In the genomic region with DNA sequence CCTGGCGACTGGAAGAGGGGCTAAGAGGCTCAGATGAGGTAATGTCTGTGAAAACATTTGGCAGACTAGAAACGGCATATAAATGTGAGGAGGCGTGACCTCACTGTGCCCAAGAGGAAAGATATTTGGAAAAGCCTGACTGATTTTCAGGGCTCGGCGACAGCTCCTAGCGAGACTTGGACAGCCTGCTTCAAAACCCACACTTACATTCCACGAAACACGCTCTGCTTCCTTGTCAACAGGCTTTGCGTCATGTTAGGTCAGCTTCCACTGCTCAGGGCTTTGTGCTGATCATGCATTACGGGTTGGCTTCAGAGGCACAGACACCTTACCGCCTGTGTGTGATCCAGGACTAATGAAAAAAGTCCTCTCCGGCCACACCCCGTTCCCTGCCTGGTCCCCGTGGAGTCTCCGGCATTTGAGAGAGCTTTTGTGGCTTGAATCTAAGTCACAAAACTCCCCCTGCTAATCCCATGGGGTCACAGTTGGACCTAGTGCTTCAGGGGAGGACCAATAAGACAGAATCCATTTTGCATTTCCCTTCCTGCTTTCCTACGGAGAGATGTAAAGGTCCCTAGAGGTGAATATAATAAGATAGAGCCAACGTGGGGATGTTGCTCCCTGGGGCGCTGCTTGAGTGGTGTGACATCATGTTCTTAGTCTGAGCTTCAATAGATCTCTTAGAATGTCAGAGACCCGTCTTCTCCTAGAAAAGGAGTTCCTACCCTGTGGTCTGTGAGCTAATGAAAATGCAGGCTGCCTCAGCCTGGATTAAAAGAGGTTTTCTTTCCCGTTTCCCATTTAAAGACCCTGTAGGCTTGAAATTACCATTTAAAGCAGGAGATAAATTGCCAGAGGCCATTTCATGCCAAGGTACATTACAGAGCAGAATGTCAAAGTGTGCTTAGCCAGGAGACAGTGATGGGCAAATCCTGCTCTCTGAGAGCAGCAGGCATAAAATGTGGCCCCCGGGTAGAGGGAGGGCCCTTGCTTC, we compare ENCODE assay signal across 8 cellular contexts. TPM values are rescaled to one million over a fixed set of nuclear protein-coding genes. Genes with fewer than 3 reads are reported as not detected.
DNase-seq lines count a peak whose midpoint lies in the region; ATAC-seq and TF ChIP-seq lines count a peak whose summit lies in the region.

No MANE protein-coding gene starts in this region.

- H3K9me3 ChIP-seq in GM23248 (ENCODE audit: low read depth): no peaks in the 10 kb centered on the region
- H3K9me3 ChIP-seq in iPS-18c (ENCODE audit: control insufficient read depth, insufficient read depth, low read length): peaks cover 2% of the 10 kb centered on the region
- no peaks in the 10 kb centered on the region for H3K9me3 ChIP-seq in sigmoid colon

- ATAC-seq in GM18870 (IDR thresholded peaks at IDR 0.05; ENCODE audit: unreplicated experiment) (no peak), GM18868 (IDR thresholded peaks at IDR 0.05; ENCODE audit: unreplicated experiment) (no peak)

- intact Hi-C loops in sigmoid colon (cut with DNase I): no loop called here

- no peaks in the 10 kb centered on the region for H3K9me2 ChIP-seq in GM23248 (ENCODE audit: insufficient read depth)

- peak overlapping the region; percentile 34 for H3K4me2 ChIP-seq in GM23248 (ENCODE audit: unreplicated experiment)

- no peak for TF ChIP-seq POLR2A in sigmoid colon (IDR thresholded peaks at IDR 0.05)

- peak overlapping the region; percentile 65 for H2AFZ ChIP-seq in GM23248

- no peaks in the 10 kb centered on the region for H4K20me1 ChIP-seq in GM23248 (ENCODE audit: insufficient read depth)

- H3F3A ChIP-seq in GM23248 (ENCODE audit: insufficient read depth): no peaks in the 10 kb centered on the region

- 0 out of 2 replicates have a peak, but pooled peaks cover 8% of the 10 kb centered on the region for H3K4me1 ChIP-seq in GM23248 (ENCODE audit: insufficient read depth)
- H3K4me1 ChIP-seq in sigmoid colon: peaks cover 0 to 34% (median 24%) of the 10 kb centered on the region in 4 donors

- WGBS in GM23248 (ENCODE audit: low coverage in 1 of 2, low lambda C conversion rate in 2 of 2, missing lambda C conversion rate in 2 of 2), 2 experiments: 27% methylated on average over 21 of the region's 21 CpGs
- WGBS in sigmoid colon, 2 donors: 32 to 58% methylated on average over 21 of the region's 21 CpGs

- no peaks in the 10 kb centered on the region for H3K36me3 ChIP-seq in GM23248 (ENCODE audit: low read depth)
- no peaks in the 10 kb centered on the region for H3K36me3 ChIP-seq in sigmoid colon

- H3K4me3 ChIP-seq in GM23248: peak overlapping the region; percentile 46; the same call in 1 of the 2 replicates
- no peak overlapping the region for H3K4me3 ChIP-seq in astrocyte of the spinal cord (ENCODE audit: low read depth, low read length)
- H3K4me3 ChIP-seq in iPS-18c (ENCODE audit: insufficient read depth, low read depth, low read length): peak overlapping the region; percentile 25; the same call in 1 of the 2 replicates
- H3K4me3 ChIP-seq in sigmoid colon: peak overlapping the region in 2 of 4 donors; percentile 8 to 13

- no peak overlapping the region for H3K27ac ChIP-seq in GM23248
- peak overlapping the region in 3 of 4 donors; percentile 12 to 51 (median 36) for H3K27ac ChIP-seq in sigmoid colon

- no peaks in the 10 kb centered on the region for H3K79me2 ChIP-seq in GM23248 (ENCODE audit: insufficient read depth)

- TF ChIP-seq CTCF in astrocyte of the spinal cord (IDR thresholded peaks at IDR 0.05; ENCODE audit: low read depth, low read length) (no peak), sigmoid colon (IDR thresholded peaks at IDR 0.05) (no peak)

- DNase-seq in GM23248: peak; percentile 75
- DNase-seq in astrocyte of the spinal cord (ENCODE audit: low read depth, low spot score): peak; percentile 51
- no peak for DNase-seq in sigmoid colon
- DNase-seq in activated T-cell treated with anti-CD3 and anti-CD28 coated beads, Interleukin-2, amount 50 U/mL, for 1 hour: no peak
- no peak for DNase-seq in activated CD8-positive, alpha-beta memory T cell treated with anti-CD3 and anti-CD28 coated beads for 24 hours

- no peaks in the 10 kb centered on the region for H3K27me3 ChIP-seq in GM23248 (replicated peaks; ENCODE audit: insufficient read depth)
- H3K27me3 ChIP-seq in sigmoid colon: no peaks in the 10 kb centered on the region

- in situ Hi-C loops in GM23248 (cut with MboI) (no loop called here), astrocyte of the spinal cord (cut with HindIII; ENCODE audit: low sequenced_read_pairs) (no loop called here)

- no peak for TF ChIP-seq EP300 in sigmoid colon (IDR thresholded peaks at IDR 0.05)

- H3K9ac ChIP-seq in GM23248: no peak overlapping the region

RNA-seq across cellular contexts. Expression of a gene that starts 25.4 kb away (rescaled TPM):
- 0.13 and 0.32 TPM in 2 replicates for total RNA-seq in GM23248 (2014; rRNA removed; shearing (Covaris generic))
- polyA plus RNA-seq in GM23248 (2016; fragmentation: Nextera tagmentation; extraction: Ambion mirVana) (0.61 and 0.72 TPM in 2 replicates), sigmoid colon (1 to 10 TPM in 1 of 3 donors, under 1 TPM in 2; 0.60 to 1.2 (median 0.69) TPM)
- total RNA-seq in sigmoid colon: under 1 TPM in 3 of 4 donors, not detected in 1; 0.16 to 0.71 (median 0.27) TPM

RNA-seq across cellular contexts. Expression of a gene that starts 39.7 kb away (rescaled TPM):
- total RNA-seq in GM23248 (2014; rRNA removed; shearing (Covaris generic)): 29.2 and 38.4 TPM in 2 replicates
- polyA plus RNA-seq in GM23248 (2016; fragmentation: Nextera tagmentation; extraction: Ambion mirVana) (14.6 and 17.0 TPM in 2 replicates), sigmoid colon (10 to 100 TPM in 1 of 3 donors, 1 to 10 TPM in 2; 1.8 to 10.7 (median 2.5) TPM)
- 10 to 100 TPM; 34.6 to 45.5 (median 35.3) TPM for total RNA-seq in sigmoid colon

Comparison
In these comparisons a context has a peak if more than half of its experiments do, and no peak if none do; other contexts are left out.
1. DNase-seq: peak in GM23248 (single experiment) and astrocyte of the spinal cord (single experiment); none in sigmoid colon (single experiment), activated T-cell treated with anti-CD3 and anti-CD28 coated beads, Interleukin-2, amount 50 U/mL, for 1 hour (single experiment) and activated CD8-positive, alpha-beta memory T cell treated with anti-CD3 and anti-CD28 coated beads for 24 hours (single experiment).